18 cellular contexts compared by ENCODE assay signal in the genomic region with DNA sequence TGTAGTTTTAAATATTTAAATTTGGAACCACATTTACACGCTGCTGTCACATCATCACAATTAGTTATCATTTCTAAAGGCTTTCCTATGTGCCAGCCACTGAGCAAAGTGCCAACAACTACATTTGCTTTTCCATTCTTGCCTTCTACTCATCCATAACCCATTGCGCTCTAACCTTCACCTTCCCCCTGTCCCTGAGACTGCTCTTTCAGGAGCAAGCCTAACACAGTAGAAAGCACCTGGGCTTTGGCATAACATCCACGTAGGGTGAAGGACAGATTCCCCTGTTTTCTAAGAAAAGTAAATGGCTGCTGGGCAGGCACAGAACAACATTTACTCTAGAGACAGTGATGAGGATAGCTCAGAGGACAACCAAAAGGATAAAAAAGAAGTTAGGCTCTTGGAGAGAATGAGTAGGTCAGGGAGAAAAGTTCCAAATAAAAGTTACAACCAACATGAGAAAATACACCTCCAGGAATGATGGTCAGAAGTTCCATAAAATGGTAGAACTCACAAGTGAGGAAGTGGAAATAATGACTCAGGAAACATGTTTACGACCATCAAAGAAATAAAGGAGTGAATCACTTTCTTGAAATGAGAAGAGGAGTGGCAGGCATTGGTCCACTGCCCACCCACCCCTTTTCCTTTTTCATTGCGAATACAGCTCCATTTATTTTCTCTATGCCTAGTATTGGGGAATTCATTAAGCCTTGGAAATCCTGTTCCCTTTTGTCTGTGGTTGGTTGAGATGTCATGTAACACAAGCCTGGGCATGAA.
DNase-seq lines count a peak whose midpoint lies in the region; ATAC-seq, FAIRE-seq and TF ChIP-seq lines count a peak whose summit lies in the region.
"Had no signal": no experiment of that assay in that cellular context is flagged by ENCODE, and none has a peak within 500 bp of the region (broad histone marks: within the 10 kb centered on the region; RNA-seq: fewer than 3 reads in every experiment).

No MANE protein-coding gene starts in this region.

- H2BK15ac ChIP-seq in IMR-90 (ENCODE audit: low read depth, low read length): no peak overlapping the region

- peak overlapping the region; percentile 84 for H3K4me3 Mint-ChIP-seq in activated CD4-positive, alpha-beta T cell treated with anti-CD3 and anti-CD28 coated beads, Interleukin-2, amount 10 ng/mL, durations not matched to agents 24 days and 14 days
- H3K4me3 Mint-ChIP-seq: endodermal cell had no signal

- H3K27me3 ChIP-seq in IMR-90 (ENCODE audit: control insufficient read depth, insufficient read depth, low read length) (no peaks in the 10 kb centered on the region), ascending aorta (no peaks in the 10 kb centered on the region), pancreas (no peaks in the 10 kb centered on the region)

- no peak overlapping the region for H4K91ac ChIP-seq in IMR-90 (ENCODE audit: insufficient read depth, low read depth, low read length)

- H2BK20ac ChIP-seq in IMR-90 (ENCODE audit: low read depth, low read length): no peak overlapping the region

- H3K4me1 ChIP-seq in IMR-90 (ENCODE audit: control insufficient read depth, insufficient read depth, low read length) (no peaks in the 10 kb centered on the region), ascending aorta (no peaks in the 10 kb centered on the region), pancreas (no peaks in the 10 kb centered on the region)

- H3K14ac ChIP-seq in IMR-90 (replicated peaks; ENCODE audit: low read depth, low read length): no peak overlapping the region

- CTCF ChIA-PET in IMR-90 (lab: Yijun Ruan, JAX): no interaction called here

- dilution Hi-C loops in IMR-90 (cut with HindIII; ENCODE audit: low sequenced_read_pairs, unreplicated experiment): no loop called here

- no peak for ATAC-seq in IMR-90 (ENCODE audit: low read depth)
- ATAC-seq in activated naive CD4-positive, alpha-beta T cell treated with anti-CD3 and anti-CD28 coated beads, Interleukin-2, amount 50 U/mL, for 72 hours: peak; percentile 91
- ATAC-seq in GM18520 (IDR thresholded peaks at IDR 0.05; ENCODE audit: unreplicated experiment): no peak
- ATAC-seq in pancreas: no peak
- ATAC-seq: Panc1 had no signal

- POLR2A ChIA-PET in IMR-90 (lab: Charles Lee; ENCODE audit: unreplicated experiment): no interaction called here

- no peak overlapping the region for H3K4me2 ChIP-seq in IMR-90 (ENCODE audit: low read depth, low read length)

- no peak for FAIRE-seq in pancreas (lab: Jason Lieb, UNC)

- H3K4ac ChIP-seq in IMR-90 (ENCODE audit: low read depth, low read length): no peak overlapping the region

- H3K23ac ChIP-seq in IMR-90 (ENCODE audit: low read depth, low read length): no peak overlapping the region

- intact Hi-C loops in activated CD4-positive, alpha-beta T cell treated with anti-CD3 and anti-CD28 coated beads, Interleukin-2, amount 10 ng/mL, durations not matched to agents 24 days and 14 days (cut with micrococcal nuclease): loop anchor here (1.0 to 2.0 kb wide), 4 partner anchors 35 to 76 kb away; a partner anchor contains a TSS
- intact Hi-C loops in IMR-90 (cut with micrococcal nuclease): no loop called here
- intact Hi-C loops in ascending aorta (cut with DNase I): no loop called here
- intact Hi-C loops in pancreas (cut with DNase I): no loop called here

- H3K36me3 Mint-ChIP-seq in activated CD4-positive, alpha-beta T cell treated with anti-CD3 and anti-CD28 coated beads, Interleukin-2, amount 10 ng/mL, durations not matched to agents 24 days and 14 days (ENCODE audit: low read depth): peaks cover 7% of the 10 kb centered on the region
- H3K36me3 Mint-ChIP-seq in activated naive CD4-positive, alpha-beta T cell treated with anti-CD3 and anti-CD28 coated beads, Interleukin-2, amount 50 U/mL, for 72 hours: peaks cover 11 to 38% of the 10 kb centered on the region in 2 donors

- in situ Hi-C loops in IMR-90 (cut with MboI; ENCODE audit: low sequenced_read_pairs): no loop called here

- no peak overlapping the region for H4K5ac ChIP-seq in IMR-90 (ENCODE audit: low read depth, low read length)

- no peaks in the 10 kb centered on the region for H4K20me1 ChIP-seq in IMR-90 (ENCODE audit: insufficient read depth, low read length)

- no peak overlapping the region for H3K9ac ChIP-seq in IMR-90 (ENCODE audit: low read depth, low read length)

- H3K36me3 ChIP-seq in IMR-90 (ENCODE audit: control insufficient read depth, insufficient read depth, low read length): no peaks in the 10 kb centered on the region
- H3K36me3 ChIP-seq in ascending aorta: no peaks in the 10 kb centered on the region
- H3K36me3 ChIP-seq in pancreas: no peaks in the 10 kb centered on the region
- H3K36me3 ChIP-seq: thoracic aorta, WERI-Rb-1 had no signal

- TF ChIP-seq RAD21 in IMR-90 (IDR thresholded peaks at IDR 0.05; ENCODE audit: low read length): no peak

- no peak overlapping the region for H2AFZ ChIP-seq in IMR-90 (replicated peaks; ENCODE audit: low read length, poor library complexity)

- no peak overlapping the region for H2BK120ac ChIP-seq in IMR-90 (ENCODE audit: low read depth, low read length)

- no peaks in the 10 kb centered on the region for H3K79me1 ChIP-seq in IMR-90 (ENCODE audit: low read depth in 1 of 2, low read length in 2 of 2)

- peak overlapping the region; percentile 93 for H3K27ac Mint-ChIP-seq in activated CD4-positive, alpha-beta T cell treated with anti-CD3 and anti-CD28 coated beads, Interleukin-2, amount 10 ng/mL, durations not matched to agents 24 days and 14 days
- peak overlapping the region; percentile 92 to 97 for H3K27ac Mint-ChIP-seq in activated naive CD4-positive, alpha-beta T cell treated with anti-CD3 and anti-CD28 coated beads, Interleukin-2, amount 50 U/mL, for 72 hours
- H3K27ac Mint-ChIP-seq: endodermal cell had no signal

- H3K27me3 Mint-ChIP-seq in activated CD4-positive, alpha-beta T cell treated with anti-CD3 and anti-CD28 coated beads, Interleukin-2, amount 10 ng/mL, durations not matched to agents 24 days and 14 days: no peaks in the 10 kb centered on the region

- H3K4me3 ChIP-seq in IMR-90 (ENCODE audit: insufficient read depth, low read depth, low read length): no peak overlapping the region
- H3K4me3 ChIP-seq in ascending aorta: no peak overlapping the region
- no peak overlapping the region for H3K4me3 ChIP-seq in pancreas
- H3K4me3 ChIP-seq: lung, thoracic aorta had no signal

- no peak overlapping the region for H3K56ac ChIP-seq in IMR-90 (ENCODE audit: extremely low read depth, insufficient read depth, low read length)

- TF ChIP-seq CTCF in IMR-90 (conservative IDR thresholded peaks at IDR 0.05; ENCODE audit: low read depth, low read length) (no peak), ascending aorta (IDR thresholded peaks at IDR 0.05) (no peak), pancreas (IDR thresholded peaks at IDR 0.05) (no peak)

- no peak overlapping the region for H2AK5ac ChIP-seq in IMR-90 (ENCODE audit: low read depth, low read length)

- H2BK5ac ChIP-seq in IMR-90 (ENCODE audit: low read depth, low read length, poor library complexity, severe bottlenecking): no peak overlapping the region

- no peak overlapping the region for H4K8ac ChIP-seq in IMR-90 (ENCODE audit: low read depth in 2 of 2, low read length in 2 of 2)

- peaks cover 27% of the 10 kb centered on the region for H3K4me1 Mint-ChIP-seq in activated CD4-positive, alpha-beta T cell treated with anti-CD3 and anti-CD28 coated beads, Interleukin-2, amount 10 ng/mL, durations not matched to agents 24 days and 14 days

- peaks cover 26% of the 10 kb centered on the region for H3K9me3 Mint-ChIP-seq in activated CD4-positive, alpha-beta T cell treated with anti-CD3 and anti-CD28 coated beads, Interleukin-2, amount 10 ng/mL, durations not matched to agents 24 days and 14 days
- peaks cover 8 to 16% of the 10 kb centered on the region in 2 donors for H3K9me3 Mint-ChIP-seq in activated naive CD4-positive, alpha-beta T cell treated with anti-CD3 and anti-CD28 coated beads, Interleukin-2, amount 50 U/mL, for 72 hours
- H3K9me3 Mint-ChIP-seq: endodermal cell had no signal

- no TSS peak for BruUV-seq in IMR-90 (replicated peaks; lab: Mats Ljungman, UMichigan)

- TF ChIP-seq POLR2A in IMR-90 (IDR thresholded peaks at IDR 0.05; ENCODE audit: low read depth, low read length): no peak

- H2AK9ac ChIP-seq in IMR-90 (replicated peaks; ENCODE audit: low read depth, low read length, poor library complexity): no peak overlapping the region

- DNase-seq in activated CD4-positive, alpha-beta T cell treated with anti-CD3 and anti-CD28 coated beads, Interleukin-2, amount 10 ng/mL, durations not matched to agents 24 days and 14 days: no peak
- DNase-seq in activated CD4-positive, alpha-beta T cell treated with anti-CD3 and anti-CD28 coated beads, Interleukin-2, amount 50 U/mL, for 1 hour: no peak
- DNase-seq in IMR-90: peak; percentile 6
- DNase-seq in activated naive CD4-positive, alpha-beta T cell treated with anti-CD3 and anti-CD28 coated beads, Interleukin-2, amount 50 U/mL, for 72 hours (ENCODE audit: low spot score in 2 of 2): peak in 1 of 2 donors; percentile 15
- DNase-seq in stimulated activated CD4-positive, alpha-beta T cell treated with anti-CD3 and anti-CD28 coated beads, Interleukin-2, amount 100 ng/mL, for 24 hours: peak; percentile 32 to 43
- DNase-seq in ascending aorta (ENCODE audit: low spot score in 2 of 2): no peak
- DNase-seq in pancreas: no peak
- DNase-seq: aorta, DMS153, endodermal cell, Kasumi-1, NCI-H2171, occipital lobe, WERI-Rb-1 had no signal

- H3K9me3 ChIP-seq in IMR-90 (ENCODE audit: control insufficient read depth, insufficient read depth, low read length) (no peaks in the 10 kb centered on the region), ascending aorta (no peaks in the 10 kb centered on the region), pancreas (no peaks in the 10 kb centered on the region)
- H3K9me3 ChIP-seq: thoracic aorta had no signal

- WGBS in IMR-90 (ENCODE audit: extremely low coverage in 2 of 2, insufficient read length in 1 of 2), 2 experiments: no CpG with 5 or more reads among the region's 5 CpGs
- 63 to 83% methylated on average over 5 of the region's 5 CpGs for WGBS in pancreas, 2 donors

- H3K9me1 ChIP-seq in IMR-90 (ENCODE audit: insufficient read depth, low read length): no peaks in the 10 kb centered on the region

- no peak overlapping the region for H3K27ac ChIP-seq in IMR-90 (ENCODE audit: insufficient read depth, low read length)
- H3K27ac ChIP-seq in ascending aorta: no peak overlapping the region
- H3K27ac ChIP-seq in pancreas: no peak overlapping the region
- H3K27ac ChIP-seq: thoracic aorta, WERI-Rb-1 had no signal

- H3K18ac ChIP-seq in IMR-90 (ENCODE audit: low read depth, low read length): no peak overlapping the region

TF ChIP-seq in IMR-90, 13 proteins besides CTCF, POLR2A, EP300 and RAD21 (continues in another document):
- TF ChIP-seq CEBPB (IDR thresholded peaks at IDR 0.05; ENCODE audit: low read depth, low read length): no peak
- TF ChIP-seq SMC3 (IDR thresholded peaks at IDR 0.05; ENCODE audit: low read depth, low read length): no peak

Comparison
In these comparisons a context has a peak if more than half of its experiments do, and no peak if none do; other contexts are left out.
1. DNase-seq: peak in IMR-90 (single experiment) and stimulated activated CD4-positive, alpha-beta T cell treated with anti-CD3 and anti-CD28 coated beads, Interleukin-2, amount 100 ng/mL, for 24 hours (2 of 2); none in activated CD4-positive, alpha-beta T cell treated with anti-CD3 and anti-CD28 coated beads, Interleukin-2, amount 10 ng/mL, durations not matched to agents 24 days and 14 days (single experiment), activated CD4-positive, alpha-beta T cell treated with anti-CD3 and anti-CD28 coated beads, Interleukin-2, amount 50 U/mL, for 1 hour (single experiment), ascending aorta (0 of 2) and pancreas (0 of 6).
2. ATAC-seq: peak in activated naive CD4-positive, alpha-beta T cell treated with anti-CD3 and anti-CD28 coated beads, Interleukin-2, amount 50 U/mL, for 72 hours (2 of 2); none in IMR-90 (single experiment), GM18520 (single experiment) and pancreas (0 of 4).